8 cellular contexts compared by ENCODE assay signal in the genomic region with DNA sequence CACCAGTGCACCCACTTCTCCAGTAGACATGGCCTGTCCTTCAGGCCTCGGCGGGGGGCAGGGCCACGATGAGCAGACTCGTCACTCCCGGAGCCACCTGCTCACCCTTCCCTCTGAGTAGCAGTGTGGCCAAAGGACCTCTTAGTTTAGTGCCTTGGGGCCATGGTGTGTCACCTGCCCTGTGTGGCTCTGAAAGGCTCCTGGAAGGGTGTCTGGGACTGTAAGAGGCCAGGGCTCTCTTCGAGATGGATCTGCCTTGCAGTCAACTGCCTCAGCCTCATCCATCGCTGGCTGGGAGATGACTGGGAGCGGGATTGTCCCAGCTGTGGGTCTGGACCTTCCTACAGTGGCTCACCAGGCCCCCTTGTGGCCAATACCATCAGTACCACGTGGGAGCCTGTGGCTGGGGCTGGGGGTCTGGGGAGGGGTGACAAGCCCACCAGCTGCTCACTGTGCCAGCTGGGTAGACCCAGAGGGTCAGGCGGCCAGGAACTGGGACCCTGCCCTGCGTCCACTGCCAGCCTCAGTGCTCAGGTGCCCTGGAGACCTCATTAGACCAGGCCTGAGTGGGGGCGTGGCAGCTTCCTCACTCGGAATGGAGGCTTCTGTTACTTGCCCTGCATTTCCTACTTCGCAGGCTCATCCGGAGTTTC.
A peak's percentile ranks its signal among the peaks of the same experiment; 100 is the strongest.
DNase-seq lines count a peak whose midpoint lies in the region; ATAC-seq, FAIRE-seq and TF ChIP-seq lines count a peak whose summit lies in the region.

No MANE protein-coding gene starts in this region.

- WGBS in neuronal stem cell (ENCODE audit: extremely low coverage in 2 of 2, insufficient read length in 2 of 2, insufficient replicate concordance in 1 of 2), 2 donors: no CpG with 5 or more reads among the region's 15 CpGs

- peak overlapping the region; percentile 74 for H3K14ac ChIP-seq in neuronal stem cell (ENCODE audit: low read length)

- no peak for FAIRE-seq in endothelial cell of umbilical vein (lab: Jason Lieb, UNC)

- BruUV-seq in endothelial cell of umbilical vein (replicated peaks; lab: Mats Ljungman, UMichigan): no TSS peak

- ATAC-seq in HG03469 (IDR thresholded peaks at IDR 0.05; ENCODE audit: unreplicated experiment): no peak
- no peak for ATAC-seq in HG02885 (IDR thresholded peaks at IDR 0.05; ENCODE audit: poor library complexity, unreplicated experiment)
- no peak for ATAC-seq in HG03342 (IDR thresholded peaks at IDR 0.05; ENCODE audit: unreplicated experiment)

- H4K91ac ChIP-seq in neuronal stem cell (ENCODE audit: low read depth, low read length, poor library complexity): peak overlapping the region; percentile 100

- H3K4me1 ChIP-seq in HAP-1 (peaks cover 4% of the 10 kb centered on the region; the same call in 1 of the 2 replicates), endothelial cell of umbilical vein (ENCODE audit: control insufficient read depth, extremely low read depth, insufficient read depth, low read length) (no peaks in the 10 kb centered on the region), neuronal stem cell (ENCODE audit: control insufficient read depth in 2 of 2, insufficient read depth in 1 of 2, low read depth in 1 of 2, low read length in 2 of 2) (peaks cover 2 to 16% of the 10 kb centered on the region in 2 donors)

- in situ Hi-C loops in HAP-1 (cut with MboI; ENCODE audit: low sequenced_read_pairs): loop anchor here (5.0 kb wide), 1 partner anchor 78 kb away; no protein-coding TSS in a partner anchor

- no peak overlapping the region for H3K4me3 ChIP-seq in BJ (ENCODE audit: low read depth, low read length)
- H3K4me3 ChIP-seq in HAP-1: no peak overlapping the region
- H3K4me3 ChIP-seq in endothelial cell of umbilical vein (replicated peaks in 1 of 3; ENCODE audit: insufficient read depth in 1 of 3, low read depth in 1 of 3, low read length in 3 of 3): no peak overlapping the region
- H3K4me3 ChIP-seq in neuronal stem cell (ENCODE audit: low read length in 2 of 2): no peak overlapping the region

- no peak overlapping the region for H3K4ac ChIP-seq in neuronal stem cell (ENCODE audit: low read length)

- peak overlapping the region; percentile 75 for H4K8ac ChIP-seq in neuronal stem cell (ENCODE audit: low read depth, low read length)

- peak overlapping the region; percentile 93 for H2BK12ac ChIP-seq in neuronal stem cell (ENCODE audit: low read length)

- no peaks in the 10 kb centered on the region for H3K27me3 ChIP-seq in BJ (ENCODE audit: control insufficient read depth, insufficient read depth, low read length)
- H3K27me3 ChIP-seq in HAP-1 (ENCODE audit: low read depth): no peaks in the 10 kb centered on the region
- peaks cover 0 to 4% of the 10 kb centered on the region in 2 experiments for H3K27me3 ChIP-seq in endothelial cell of umbilical vein (ENCODE audit: control insufficient read depth in 2 of 2, insufficient read depth in 2 of 2, low read length in 2 of 2)
- H3K27me3 ChIP-seq in neuronal stem cell (ENCODE audit: control insufficient read depth in 3 of 3, insufficient read depth in 3 of 3, low read depth in 1 of 3, low read length in 3 of 3): no peaks in the 10 kb centered on the region

- peak overlapping the region; percentile 86 for H3K23ac ChIP-seq in neuronal stem cell (ENCODE audit: low read depth, low read length, poor library complexity)

- CTCF ChIA-PET in BJ (lab: Yijun Ruan, JAX) (interaction anchor here (0.6 to 2.4 kb wide), 26 partner anchors 9 to 102 kb away, joined by 3 to 12 read pairs (median 4); no protein-coding TSS in a partner anchor), endothelial cell of umbilical vein (lab: Charles Lee) (interaction anchor here (0.8 to 4.6 kb wide), 23 partner anchors 12 to 548 kb away, joined by 3 to 51 read pairs (median 4); no protein-coding TSS in a partner anchor)

- H2AK5ac ChIP-seq in neuronal stem cell (ENCODE audit: low read depth, low read length): peak overlapping the region; percentile 86

- intact Hi-C loops in endothelial cell of umbilical vein (cut with micrococcal nuclease): loop anchor here (1.0 to 2.0 kb wide), 4 partner anchors 81 to 144 kb away; no protein-coding TSS in a partner anchor

- no peak overlapping the region for H3K9ac ChIP-seq in endothelial cell of umbilical vein (replicated peaks; ENCODE audit: extremely low read depth, insufficient read depth, low read length)
- no peak overlapping the region for H3K9ac ChIP-seq in neuronal stem cell (ENCODE audit: low read depth, low read length, poor library complexity)

- dilution Hi-C loops in endothelial cell of umbilical vein (cut with MboI; ENCODE audit: extremely low pct_ligation_motif_present, low sequenced_read_pairs): no loop called here

- H3K9me3 ChIP-seq in HAP-1 (no peaks in the 10 kb centered on the region), endothelial cell of umbilical vein (replicated peaks; ENCODE audit: control insufficient read depth, insufficient read depth, low read length) (no peaks in the 10 kb centered on the region), neuronal stem cell (replicated peaks in 1 of 2; ENCODE audit: control insufficient read depth in 2 of 2, insufficient read depth in 1 of 2, low read depth in 1 of 2, low read length in 2 of 2) (no peaks in the 10 kb centered on the region)

- H3K79me1 ChIP-seq in neuronal stem cell (ENCODE audit: low read depth, low read length): peaks cover 1% of the 10 kb centered on the region

- DNase-seq in BJ (ENCODE audit: low read depth) (no peak), HAP-1 (ENCODE audit: low spot score in 2 of 2) (peak; percentile 39 to 74), UCSD-AML1 (lab: John Stamatoyannopoulos, UW; ENCODE audit: unreplicated experiment) (peak; percentile 44), endothelial cell of umbilical vein (ENCODE audit: low read depth, low spot score) (peak; percentile 17), neuronal stem cell (ENCODE audit: low spot score) (peak; percentile 64)

- H3K36me3 ChIP-seq in BJ (ENCODE audit: control insufficient read depth, insufficient read depth, low read length) (no peaks in the 10 kb centered on the region; the same call in 1 of the 2 replicates), HAP-1 (replicated peaks) (no peaks in the 10 kb centered on the region), endothelial cell of umbilical vein (ENCODE audit: control insufficient read depth in 2 of 2, extremely low read depth in 1 of 2, insufficient read depth in 2 of 2, low read length in 2 of 2) (no peaks in the 10 kb centered on the region), neuronal stem cell (replicated peaks in 1 of 2; ENCODE audit: control insufficient read depth in 2 of 2, insufficient read depth in 2 of 2, low read length in 2 of 2) (no peaks in the 10 kb centered on the region)

- H4K20me1 ChIP-seq in endothelial cell of umbilical vein (replicated peaks; ENCODE audit: control insufficient read depth, extremely low read depth, insufficient read depth, low read length): no peaks in the 10 kb centered on the region

- peak overlapping the region; percentile 91 for H3K18ac ChIP-seq in neuronal stem cell (ENCODE audit: low read length)

- TF ChIP-seq POLR2A in endothelial cell of umbilical vein (IDR thresholded peaks at IDR 0.05; ENCODE audit: low read depth, low read length): no peak

- no peaks in the 10 kb centered on the region for H3K79me2 ChIP-seq in endothelial cell of umbilical vein (ENCODE audit: control insufficient read depth, insufficient read depth, low read length)

- H3K9me1 ChIP-seq in endothelial cell of umbilical vein (replicated peaks; ENCODE audit: control insufficient read depth, extremely low read depth, insufficient read depth, low read length): no peaks in the 10 kb centered on the region

- H3K27ac ChIP-seq in endothelial cell of umbilical vein (ENCODE audit: insufficient read depth, low read depth, low read length) (no peak overlapping the region), neuronal stem cell (replicated peaks; ENCODE audit: low read length) (no peak overlapping the region)

- peak overlapping the region; percentile 28 for H2AFZ ChIP-seq in endothelial cell of umbilical vein (ENCODE audit: low read depth, low read length)
- H2AFZ ChIP-seq in neuronal stem cell (ENCODE audit: low read length): no peak overlapping the region

- peak overlapping the region; percentile 96 for H2BK15ac ChIP-seq in neuronal stem cell (ENCODE audit: low read length)

- H3K4me2 ChIP-seq in endothelial cell of umbilical vein (ENCODE audit: insufficient read depth, low read length) (no peak overlapping the region), neuronal stem cell (ENCODE audit: insufficient read depth, low read length, poor library complexity, severe bottlenecking) (no peak overlapping the region)

- TF ChIP-seq CTCF in BJ (IDR thresholded peaks at IDR 0.05; ENCODE audit: insufficient read depth, low read depth, low read length): peak; percentile 79
- peak; percentile 53 to 79 for TF ChIP-seq CTCF in endothelial cell of umbilical vein (IDR thresholded peaks at IDR 0.05; ENCODE audit: extremely low read depth in 1 of 2, insufficient read depth in 1 of 2, low read depth in 1 of 2, low read length in 2 of 2)

- H2BK120ac ChIP-seq in neuronal stem cell (ENCODE audit: low read depth, low read length): peak overlapping the region; percentile 32

- POLR2A ChIA-PET in BJ (lab: Charles Lee): no interaction called here
- POLR2A ChIA-PET in endothelial cell of umbilical vein (lab: Charles Lee): no interaction called here

- peak overlapping the region; percentile 27 for H2BK5ac ChIP-seq in neuronal stem cell (ENCODE audit: low read length)

TF ChIP-seq in endothelial cell of umbilical vein, 7 proteins besides CTCF, POLR2A, EP300 and RAD21:
- TF ChIP-seq MAX (IDR thresholded peaks at IDR 0.05; ENCODE audit: insufficient read depth, insufficient read length): peak; percentile 47
- no peak for TF ChIP-seq GATA2 (IDR thresholded peaks at IDR 0.05; ENCODE audit: insufficient read depth, insufficient read length, low read depth, low read length)
- TF ChIP-seq POLR2AphosphoS5 (IDR thresholded peaks at IDR 0.05; ENCODE audit: insufficient read depth, low read depth, low read length): no peak
- TF ChIP-seq JUN (IDR thresholded peaks at IDR 0.05; ENCODE audit: borderline replicate concordance, insufficient read depth, insufficient read length, low read depth): no peak
- peak; percentile 54 for TF ChIP-seq MYC (IDR thresholded peaks at IDR 0.05; ENCODE audit: low read depth, low read length)
- no peak for TF ChIP-seq FOS (IDR thresholded peaks at IDR 0.05; ENCODE audit: borderline replicate concordance, insufficient read depth, low read length)
- no peak for TF ChIP-seq EZH2 (IDR thresholded peaks at IDR 0.05; ENCODE audit: borderline replicate concordance, low read depth, low read length, severe bottlenecking)
TF ChIP-seq in endothelial cell of umbilical vein: peak in this region for 2.
